Comparison of ENCODE assay signal across 8 cellular contexts in the genomic region with DNA sequence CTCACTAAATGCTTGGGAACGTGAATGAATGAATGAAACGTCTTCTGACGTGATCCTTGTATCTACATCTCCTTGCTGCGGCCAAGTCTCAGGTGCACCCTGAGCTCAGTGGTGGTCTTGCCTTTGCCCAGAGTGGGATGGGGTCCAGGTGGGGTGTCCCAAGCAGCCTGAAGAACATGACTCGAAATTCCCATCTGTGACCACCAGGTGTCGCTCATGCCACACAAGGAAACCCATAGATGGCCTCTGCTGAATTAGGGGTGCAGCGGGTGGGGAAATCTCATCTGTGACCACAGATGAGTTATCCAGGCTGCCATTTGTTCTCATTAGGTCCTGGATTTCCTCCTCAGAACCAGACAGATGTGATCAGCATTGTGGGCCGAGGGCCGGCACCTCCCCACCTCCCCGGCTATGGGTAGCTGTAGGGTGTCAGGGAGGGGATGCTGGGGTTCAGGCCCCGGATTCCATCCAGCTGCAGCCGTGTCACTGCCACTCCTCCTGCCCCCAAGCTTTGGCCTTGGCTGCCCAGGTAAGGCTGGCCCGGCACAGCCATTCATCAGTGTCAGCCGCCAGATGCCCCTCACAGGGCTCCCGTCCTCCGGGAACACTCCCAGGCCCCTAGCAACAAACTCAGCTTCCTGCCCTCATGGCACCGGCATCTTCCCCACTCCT. TPM values are rescaled to one million over a fixed set of nuclear protein-coding genes. Genes with fewer than 3 reads are reported as not detected.
DNase-seq lines count a peak whose midpoint lies in the region; ATAC-seq and TF ChIP-seq lines count a peak whose summit lies in the region.

No MANE protein-coding gene starts in this region.

- no peaks in the 10 kb centered on the region for H3K4me1 ChIP-seq in HEK293 (ENCODE audit: control insufficient read depth, insufficient read depth, low read length)
- peaks cover 10% of the 10 kb centered on the region for H3K4me1 ChIP-seq in OCI-LY7 (ENCODE audit: insufficient read depth, low read length, poor library complexity, severe bottlenecking)
- peaks cover 21 to 33% (median 27%) of the 10 kb centered on the region in 4 donors for H3K4me1 ChIP-seq in stomach

- H3K27ac ChIP-seq in HEK293 (ENCODE audit: extremely low read depth, low read depth, low read length) = no peak overlapping the region
- no peak overlapping the region for H3K27ac ChIP-seq in OCI-LY7 (ENCODE audit: low read depth, low read length, poor library complexity, severe bottlenecking)
- no peak overlapping the region for H3K27ac ChIP-seq in neural cell (ENCODE audit: low read length)
- H3K27ac ChIP-seq in stomach = peak overlapping the region in 3 of 5 donors; percentile 86 to 96 (median 93)

- BruUV-seq in OCI-LY7 (replicated peaks; lab: Mats Ljungman, UMichigan) = no TSS peak

- ATAC-seq in esophagus mucosa = peak; percentile 46

- TF ChIP-seq CTCF in HEK293 (tag by site-specific recombination; IDR thresholded peaks at IDR 0.05) = no peak; the same call in 1 of the 2 replicates
- TF ChIP-seq CTCF in OCI-LY7 (conservative IDR thresholded peaks at IDR 0.05; ENCODE audit: low read length) = peak; percentile 97
- TF ChIP-seq CTCF in neural cell (IDR thresholded peaks at IDR 0.05; ENCODE audit: poor library complexity, severe bottlenecking) = peak; percentile 96
- TF ChIP-seq CTCF in stomach (IDR thresholded peaks at IDR 0.05) = peak in 5 of 7 experiments; percentile 81 to 93 (median 88)

- CTCF ChIA-PET in HEK293 (lab: Yijun Ruan, JAX) = interaction anchor here (0.6 to 3.0 kb wide), 32 partner anchors 10 to 1868 kb away, joined by 3 to 12 read pairs (median 3); no protein-coding TSS in a partner anchor
- CTCF ChIA-PET in OCI-LY7 (lab: Charles Lee; ENCODE audit: unreplicated experiment) = interaction anchor here (0.6 to 1.2 kb wide), 4 partner anchors 23 to 1497 kb away, joined by 3 to 4 read pairs (median 3); no protein-coding TSS in a partner anchor

- no peaks in the 10 kb centered on the region for H3K9me3 ChIP-seq in HEK293 (ENCODE audit: control insufficient read depth, insufficient read depth, low read depth, low read length)
- H3K9me3 ChIP-seq in OCI-LY7 (ENCODE audit: low read length) = no peaks in the 10 kb centered on the region
- H3K9me3 ChIP-seq in neural cell (ENCODE audit: low read length) = no peaks in the 10 kb centered on the region
- no peaks in the 10 kb centered on the region for H3K9me3 ChIP-seq in stomach

- no peak overlapping the region for H3K4me3 ChIP-seq in HEK293 (ENCODE audit: low read depth, low read length)
- no peak overlapping the region for H3K4me3 ChIP-seq in OCI-LY7 (ENCODE audit: low read depth, low read length, poor library complexity, severe bottlenecking)
- no peak overlapping the region for H3K4me3 ChIP-seq in neural cell (ENCODE audit: low read length)
- H3K4me3 ChIP-seq in stomach = no peak overlapping the region

- H3K79me2 ChIP-seq in OCI-LY7 (ENCODE audit: insufficient read depth, low read depth, low read length) (no peaks in the 10 kb centered on the region), neural cell (replicated peaks; ENCODE audit: insufficient read depth, low read length) (no peaks in the 10 kb centered on the region)

- no peak overlapping the region for H3K9ac ChIP-seq in neural cell (ENCODE audit: low read length)

- peak; percentile 98 for TF ChIP-seq RAD21 in neural cell (conservative IDR thresholded peaks at IDR 0.05)

- no peaks in the 10 kb centered on the region for H3F3A ChIP-seq in neural cell (ENCODE audit: insufficient read depth, low read length, poor library complexity, severe bottlenecking)

- H3K27me3 ChIP-seq in neural cell (ENCODE audit: insufficient read depth, low read depth, low read length) (no peaks in the 10 kb centered on the region), stomach (no peaks in the 10 kb centered on the region)

- no peak overlapping the region for H3K4me2 ChIP-seq in OCI-LY7 (ENCODE audit: low read length)
- H3K4me2 ChIP-seq in neural cell (ENCODE audit: low read length) = no peak overlapping the region

- WGBS in stomach, 5 donors = 51 to 57% (median 54%) methylated on average over 15 to 17 of the region's 17 CpGs

- H3K9me2 ChIP-seq in OCI-LY7 (ENCODE audit: insufficient read depth, low read length) (no peaks in the 10 kb centered on the region), neural cell (ENCODE audit: insufficient read depth, low read length) (no peaks in the 10 kb centered on the region)

- intact Hi-C loops in OCI-LY7 (cut with micrococcal nuclease; ENCODE audit: unreplicated experiment) (loop anchor here (1.0 to 10.0 kb wide), 3 partner anchors 290 to 1030 kb away; partner anchors contain the start of gene SDK1), stomach (cut with DNase I; ENCODE audit: low total_unique reads) (no loop called here)

- no peaks in the 10 kb centered on the region for H3K36me3 ChIP-seq in HEK293 (ENCODE audit: control insufficient read depth in 2 of 2, insufficient read depth in 1 of 2, low read length in 2 of 2)
- no peaks in the 10 kb centered on the region for H3K36me3 ChIP-seq in OCI-LY7 (ENCODE audit: insufficient read depth, low read length)
- no peaks in the 10 kb centered on the region for H3K36me3 ChIP-seq in neural cell (ENCODE audit: insufficient read depth, low read length)
- H3K36me3 ChIP-seq in stomach = no peaks in the 10 kb centered on the region

- peak; percentile 48 for DNase-seq in COR-L47 (lab: John Stamatoyannopoulos, UW)
- DNase-seq in OCI-LY7 (ENCODE audit: low spot score) = peak; percentile 78
- peak; percentile 62 for DNase-seq in activated T-cell treated with anti-CD3 and anti-CD28 coated beads for 48 hours (ENCODE audit: low read depth)
- DNase-seq in stomach = peak; percentile 76
- no peak for DNase-seq in cortex of kidney (lab: John Stamatoyannopoulos, UW)

- H4K20me1 ChIP-seq in OCI-LY7 (ENCODE audit: insufficient read depth, low read length) (no peaks in the 10 kb centered on the region), neural cell (ENCODE audit: insufficient read depth) (no peaks in the 10 kb centered on the region)

- TF ChIP-seq POLR2A in stomach (IDR thresholded peaks at IDR 0.05) = no peak

- no peak overlapping the region for H2AFZ ChIP-seq in OCI-LY7 (ENCODE audit: low read length)
- no peak overlapping the region for H2AFZ ChIP-seq in neural cell (ENCODE audit: low read depth, low read length)

- POLR2A ChIA-PET in HEK293 (lab: Yijun Ruan, JAX) = interaction anchor here (0.7 kb wide), 1 partner anchor 825 kb away, joined by 3 read pairs; no protein-coding TSS in a partner anchor
- POLR2A ChIA-PET in OCI-LY7 (lab: Charles Lee) = interaction anchor here (0.7 to 1.3 kb wide), 2 partner anchors 112 to 294 kb away, joined by 3 to 4 read pairs; no protein-coding TSS in a partner anchor

- no peak for TF ChIP-seq EP300 in neural cell (conservative IDR thresholded peaks at IDR 0.05; ENCODE audit: poor library complexity, severe bottlenecking)
- TF ChIP-seq EP300 in stomach (IDR thresholded peaks at IDR 0.05) = no peak

TF ChIP-seq in HEK293, 187 proteins besides CTCF, POLR2A, EP300 and RAD21 (continues in another document):
- TF ChIP-seq ZNF169 (tag by site-specific recombination; IDR thresholded peaks at IDR 0.05) (no peak), ZNF654 (tag by site-specific recombination; IDR thresholded peaks at IDR 0.05; ENCODE audit: low read depth) (peak; percentile 76)

TF ChIP-seq in neural cell, 6 proteins besides CTCF, POLR2A, EP300 and RAD21:
- TF ChIP-seq EZH2 (IDR thresholded peaks at IDR 0.05; ENCODE audit: borderline replicate concordance, insufficient read depth, low read length, poor library complexity, severe bottlenecking) (no peak), SMC3 (conservative IDR thresholded peaks at IDR 0.05; ENCODE audit: poor library complexity) (peak; percentile 95), MXI1 (conservative IDR thresholded peaks at IDR 0.05; ENCODE audit: poor library complexity, severe bottlenecking) (no peak), TAF1 (IDR thresholded peaks at IDR 0.05; ENCODE audit: low read depth) (no peak)

RNA-seq across cellular contexts. Expression of gene GNA12, which starts 21.0 kb away (rescaled TPM):
- 6.5 and 10.3 TPM in 2 replicates for total RNA-seq in OCI-LY7 (2014; rRNA removed; shearing (Covaris generic))
- total RNA-seq in OCI-LY7 (2022) (35.9 and 36.1 TPM in 2 replicates), esophagus mucosa (7.5 TPM), stomach (10 to 100 TPM in 4 of 5 donors, 1 to 10 TPM in 1; 2.0 to 54.6 (median 28.6) TPM)
- polyA plus RNA-seq in neural cell (15.5 and 17.2 TPM in 2 replicates), stomach (10 to 100 TPM in 2 of 3 donors, 1 to 10 TPM in 1; 6.0 to 24.7 (median 19.4) TPM)
- polyA minus RNA-seq in neural cell = 40.7 and 41.4 TPM in 2 replicates

Comparison
In these comparisons a context has a peak if more than half of its experiments do, and no peak if none do; other contexts are left out.
1. H3K27ac ChIP-seq: peak in stomach (3 of 5); none in HEK293 (single experiment), OCI-LY7 (single experiment) and neural cell (single experiment).